ENCODE assay signal across 1 cellular context in genomic region chr16:69410285-69410990, GRCh38.
TF ChIP-seq lines count a peak whose summit lies in the region.

No MANE protein-coding gene starts in this region.

TF ChIP-seq in K562, 482 proteins besides CTCF, POLR2A, EP300 and RAD21 (continued from another document):
- TF ChIP-seq RNF2 (IDR thresholded peaks at IDR 0.05), result no peak
